3 cellular contexts compared by ENCODE assay signal in genomic region chr18:37496568-37496967, GRCh38.
"Had no signal": no experiment of that assay in that cellular context is flagged by ENCODE, and none has a peak within 500 bp of the region (broad histone marks: within the 10 kb centered on the region; RNA-seq: fewer than 3 reads in every experiment).

No MANE protein-coding gene starts in this region.

- DNase-seq: H9, HCEC 1CT had no signal

- H3K4me3 ChIP-seq: GM23338 had no signal
